ENCODE assay signal across 20 cellular contexts in the genomic region with DNA sequence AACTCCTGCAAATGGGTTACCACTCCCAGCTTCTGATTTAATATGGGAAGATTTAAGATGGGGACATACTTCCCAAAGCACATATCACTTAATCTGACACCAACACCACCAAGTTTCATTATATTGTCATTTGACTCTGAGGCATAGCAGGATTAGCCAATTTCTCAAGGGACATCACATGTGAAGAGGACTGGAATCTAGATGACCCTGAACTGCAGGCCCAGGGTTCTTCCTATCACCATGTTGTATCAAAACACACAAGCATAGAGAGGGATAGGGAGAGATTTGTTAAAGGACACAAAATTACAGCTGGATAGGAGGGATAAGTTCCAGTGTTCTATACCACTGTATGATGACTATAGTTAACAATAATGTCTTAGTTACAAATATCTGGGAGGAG.
"Had no signal": no experiment of that assay in that cellular context is flagged by ENCODE, and none has a peak within 500 bp of the region (broad histone marks: within the 10 kb centered on the region; RNA-seq: fewer than 3 reads in every experiment).

No MANE protein-coding gene starts in this region.

- DNase-seq: IMR-90, Karpas-422, KG1, MM.1S, NCI-H1092 treated with DMSO at 0.1 percent for 48 hours, NCI-H1436, NCI-H187, NCI-H2029, NCI-H2081 treated with DMSO at 0.1 percent for 48 hours, NCI-H2171 treated with DMSO at 0.1 percent for 48 hours, NCI-H345, NCI-H524, NCI-H69, NCI-H774, Right ventricle myocardium superior, RPMI8226, SIG-M5, SK-N-SH had no signal

- H3K36me3 ChIP-seq: SJSA1 had no signal

- H3K4me3 ChIP-seq: SJSA1 had no signal

- H3K4me1 ChIP-seq: SJSA1 had no signal

- H3K9ac ChIP-seq: SK-N-SH had no signal

- H3K27ac ChIP-seq: SJSA1 had no signal

- H3K9me3 ChIP-seq: SJSA1, SK-N-SH had no signal

- FAIRE-seq: RCC 7860 had no signal
